In genomic region chr11:40688369-40688768, GRCh38 we compare ENCODE assay signal across 8 cellular contexts.
"Had no signal": no experiment of that assay in that cellular context is flagged by ENCODE, and none has a peak within 500 bp of the region (broad histone marks: within the 10 kb centered on the region; RNA-seq: fewer than 3 reads in every experiment).

No MANE protein-coding gene starts in this region.

- H3K4me3 ChIP-seq: GM12878 had no signal

- FAIRE-seq: G401.6, GM12878, GM12891, GM12892, GM18507, GM19239 had no signal

- DNase-seq: GDM1, GF-D8 had no signal

- ATAC-seq: GM12878 had no signal
